16 cellular contexts compared by ENCODE assay signal in the genomic region with DNA sequence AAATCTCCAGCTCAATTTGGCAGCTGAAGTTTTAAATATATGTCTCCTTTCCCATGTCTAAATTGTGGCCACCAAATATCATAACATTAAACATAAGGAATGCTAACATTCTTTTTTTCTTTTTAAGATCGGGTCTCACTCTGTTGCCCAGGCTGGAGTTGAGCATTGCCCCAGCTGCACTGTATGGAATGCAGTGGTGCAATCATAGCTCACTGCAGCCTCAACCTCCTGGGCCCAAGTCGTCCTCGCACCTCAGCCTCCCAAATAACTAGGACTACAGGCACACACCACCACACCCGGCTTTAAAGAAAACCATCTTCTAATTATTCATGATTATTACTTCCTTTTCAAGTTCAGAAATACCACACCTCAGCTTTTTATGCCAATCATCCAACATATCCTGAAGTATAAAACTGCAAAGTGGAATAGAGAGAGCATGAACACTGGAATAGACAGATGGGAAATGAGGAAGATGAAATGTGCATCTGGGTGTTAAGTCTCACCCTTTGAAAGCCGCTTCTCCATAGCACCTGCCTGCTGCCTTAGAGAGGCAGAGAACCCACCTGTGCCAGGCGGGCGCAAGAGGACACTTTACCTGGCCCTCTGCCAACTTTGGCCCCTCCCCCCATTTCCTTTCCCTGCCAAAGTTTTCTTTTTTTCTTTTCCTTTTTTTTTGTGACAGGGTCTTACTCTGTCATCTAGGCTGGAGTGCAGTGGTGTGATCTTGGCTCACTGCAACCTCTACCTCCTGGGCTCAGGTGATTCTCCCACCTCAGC. TPM values are rescaled to one million over a fixed set of nuclear protein-coding genes. Genes with fewer than 3 reads are reported as not detected.
DNase-seq lines count a peak whose midpoint lies in the region; ATAC-seq and TF ChIP-seq lines count a peak whose summit lies in the region.
"Had no signal": no experiment of that assay in that cellular context is flagged by ENCODE, and none has a peak within 500 bp of the region (broad histone marks: within the 10 kb centered on the region; RNA-seq: fewer than 3 reads in every experiment).

No MANE protein-coding gene starts in this region.

- no peak for TF ChIP-seq CTCF in brain (conservative IDR thresholded peaks at IDR 0.05)

- peaks cover 11% of the 10 kb centered on the region for H3K27me3 Mint-ChIP-seq in brain

- peak overlapping the region in 2 of 5 experiments; percentile 31 to 39 for H3K4me3 Mint-ChIP-seq in brain
- H3K4me3 Mint-ChIP-seq: nephron progenitor cell had no signal

- no peak for ATAC-seq in GM19351 (IDR thresholded peaks at IDR 0.05; ENCODE audit: unreplicated experiment)
- ATAC-seq: foreskin keratinocyte, psoas muscle had no signal

- DNase-seq in NCI-H748 (lab: John Stamatoyannopoulos, UW; ENCODE audit: unreplicated experiment) (peak; percentile 51), NCI-H748 treated with DMSO at 0.1 percent for 48 hours (lab: John Stamatoyannopoulos, UW) (no peak), NCI-H2171 treated with DMSO at 0.1 percent for 48 hours (lab: John Stamatoyannopoulos, UW) (peak; percentile 86), substantia nigra (lab: John Stamatoyannopoulos, UW) (peak in 1 of 49 donors; percentile 29), NCI-H146 (lab: John Stamatoyannopoulos, UW) (no peak)
- no peak for DNase-seq in activated CD4-positive, alpha-beta T cell treated with anti-CD3 and anti-CD28 coated beads for 48 hours
- DNase-seq: activated CD4-positive, alpha-beta T cell treated with anti-CD3 and anti-CD28 coated beads, Interleukin-2, amount 50 U/mL, for 4 hours; activated naive CD4-positive, alpha-beta T cell treated with Interleukin-2 at 50 U/mL for 16 hours; C1 segment of cervical spinal cord; mesendoderm; nephron progenitor cell; psoas muscle; stimulated activated CD4-positive, alpha-beta T cell treated with anti-CD3 and anti-CD28 coated beads, Interleukin-12 subunit alpha, Interleukin-12 subunit beta, amount 100 ng/mL, for 4 hours had no signal

- H3K27ac ChIP-seq in substantia nigra (ENCODE audit: low read depth, low read length, poor library complexity, severe bottlenecking), result peak overlapping the region; percentile 14
- H3K27ac ChIP-seq: foreskin keratinocyte, psoas muscle had no signal

- peak overlapping the region in 3 of 5 experiments; percentile 38 to 74 (median 51) for H3K27ac Mint-ChIP-seq in brain
- H3K27ac Mint-ChIP-seq: nephron progenitor cell had no signal

- no peaks in the 10 kb centered on the region for H3K36me3 Mint-ChIP-seq in brain

- peaks cover 55% of the 10 kb centered on the region for H3K4me1 Mint-ChIP-seq in brain

- no peaks in the 10 kb centered on the region for H3K9me3 Mint-ChIP-seq in brain
- H3K9me3 Mint-ChIP-seq: nephron progenitor cell had no signal

RNA-seq across cellular contexts. Expression of a gene that starts 2.8 kb away (rescaled TPM):
- 13.4 TPM for polyA plus RNA-seq in brain (ENCODE audit: insufficient read depth, low read depth, low replicate concordance)

Comparison
In these comparisons a context has a peak if more than half of its experiments do, and no peak if none do; other contexts are left out.
1. DNase-seq: peak in NCI-H748 (single experiment) and NCI-H2171 treated with DMSO at 0.1 percent for 48 hours (single experiment); none in NCI-H748 treated with DMSO at 0.1 percent for 48 hours (single experiment), NCI-H146 (single experiment) and activated CD4-positive, alpha-beta T cell treated with anti-CD3 and anti-CD28 coated beads for 48 hours (single experiment).